13 cellular contexts compared by ENCODE assay signal in the genomic region with DNA sequence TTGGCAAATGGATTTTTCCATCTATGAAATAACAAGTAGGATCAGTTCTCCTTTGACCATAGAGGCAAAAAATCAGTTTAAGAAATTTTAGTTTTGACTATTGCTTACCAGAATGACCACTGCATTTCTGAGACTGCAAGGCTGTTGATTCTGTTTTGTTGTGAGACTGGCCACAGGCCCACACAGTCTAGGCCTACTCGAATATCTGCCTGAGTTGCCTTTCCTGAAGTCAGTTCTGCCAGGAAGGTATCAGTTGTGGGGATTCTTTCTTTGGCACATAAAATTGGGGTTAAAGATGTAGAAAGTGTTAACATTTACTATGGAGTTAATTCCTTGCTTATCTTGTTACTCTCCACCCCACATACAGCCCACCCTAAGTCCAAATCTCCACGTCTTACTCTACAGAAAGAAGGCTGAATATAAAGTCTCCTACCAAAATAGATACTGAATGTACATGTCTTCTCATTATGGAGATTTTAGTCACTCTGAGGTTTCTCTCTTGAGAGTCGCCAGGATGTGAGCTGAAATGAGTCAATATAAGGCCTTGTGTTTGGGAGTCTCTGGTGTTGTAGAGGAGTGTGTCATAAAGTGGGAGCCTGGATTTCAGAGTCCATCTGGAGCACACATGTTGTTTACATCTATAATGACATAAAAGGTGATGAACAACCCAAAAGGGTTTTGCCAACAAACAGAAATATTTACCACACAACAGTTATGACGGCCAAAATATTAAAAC. TPM values are rescaled to one million over a fixed set of nuclear protein-coding genes. Genes with fewer than 3 reads are reported as not detected.
DNase-seq lines count a peak whose midpoint lies in the region; ATAC-seq and TF ChIP-seq lines count a peak whose summit lies in the region.
"Had no signal": no experiment of that assay in that cellular context is flagged by ENCODE, and none has a peak within 500 bp of the region (broad histone marks: within the 10 kb centered on the region; RNA-seq: fewer than 3 reads in every experiment).

No MANE protein-coding gene starts in this region.

- intact Hi-C loops in natural killer cell (cut with micrococcal nuclease) (no loop called here), left ventricle myocardium superior (cut with micrococcal nuclease) (no loop called here), vagina (cut with DNase I) (no loop called here)

- H3K27me3 Mint-ChIP-seq in natural killer cell treated with Interleukin-12 subunit alpha and Interleukin-12 subunit beta and Interleukin-15 and Interleukin-18, amount 100 ng/mL, for 72 hours: peaks cover 0 to 3% of the 10 kb centered on the region in 2 donors
- H3K27me3 Mint-ChIP-seq in natural killer cell (ENCODE audit: low read depth in 2 of 2): no peaks in the 10 kb centered on the region

- H3K4me1 ChIP-seq in vagina: peaks cover 22% of the 10 kb centered on the region

- no peak for DNase-seq in natural killer cell treated with Interleukin-12 subunit alpha and Interleukin-12 subunit beta and Interleukin-15 and Interleukin-18, amount 100 ng/mL, for 72 hours (ENCODE audit: low spot score)
- DNase-seq in natural killer cell (no peak), amniotic epithelial cell (ENCODE audit: low read depth) (peak; percentile 86), left ventricle myocardium superior (no peak), vagina (ENCODE audit: extremely low spot score in 2 of 2) (no peak), GM20000 (ENCODE audit: low spot score) (no peak), KG1 (lab: John Stamatoyannopoulos, UW) (no peak), DMS114 treated with DMSO at 0.1 percent for 48 hours (lab: John Stamatoyannopoulos, UW; ENCODE audit: unreplicated experiment) (no peak)
- DNase-seq: activated CD4-positive, CD25-positive, alpha-beta regulatory T cell; endodermal cell; NCI-H748 treated with DMSO at 0.1 percent for 48 hours had no signal

- peak overlapping the region; percentile 59 for H3K4me3 Mint-ChIP-seq in natural killer cell treated with Interleukin-12 subunit alpha and Interleukin-12 subunit beta and Interleukin-15 and Interleukin-18, amount 100 ng/mL, for 72 hours
- H3K4me3 Mint-ChIP-seq in natural killer cell: no peak overlapping the region
- H3K4me3 Mint-ChIP-seq: endodermal cell, neural crest cell had no signal

- H3K36me3 Mint-ChIP-seq in natural killer cell treated with Interleukin-12 subunit alpha and Interleukin-12 subunit beta and Interleukin-15 and Interleukin-18, amount 100 ng/mL, for 72 hours: peaks cover 6% of the 10 kb centered on the region
- H3K36me3 Mint-ChIP-seq in natural killer cell: no peaks in the 10 kb centered on the region

- peak; percentile 52 to 82 for ATAC-seq in natural killer cell treated with Interleukin-12 subunit alpha and Interleukin-12 subunit beta and Interleukin-15 and Interleukin-18, amount 100 ng/mL, for 72 hours
- ATAC-seq in natural killer cell: no peak
- ATAC-seq in left ventricle myocardium superior: peak; percentile 87

- no peak for TF ChIP-seq POLR2A in vagina (IDR thresholded peaks at IDR 0.05)

- H3K27ac ChIP-seq in vagina: peak overlapping the region; percentile 62
- H3K27ac ChIP-seq: HL-60 had no signal

- peaks cover 3% of the 10 kb centered on the region for H3K9me3 Mint-ChIP-seq in natural killer cell treated with Interleukin-12 subunit alpha and Interleukin-12 subunit beta and Interleukin-15 and Interleukin-18, amount 100 ng/mL, for 72 hours
- H3K9me3 Mint-ChIP-seq in natural killer cell: peaks cover 0 to 3% of the 10 kb centered on the region in 2 donors

- H3K27ac Mint-ChIP-seq in natural killer cell treated with Interleukin-12 subunit alpha and Interleukin-12 subunit beta and Interleukin-15 and Interleukin-18, amount 100 ng/mL, for 72 hours: peak overlapping the region in 1 of 2 donors; percentile 69
- no peak overlapping the region for H3K27ac Mint-ChIP-seq in natural killer cell
- H3K27ac Mint-ChIP-seq: endodermal cell had no signal

- TF ChIP-seq CTCF in natural killer cell (IDR thresholded peaks at IDR 0.05) (no peak), vagina (IDR thresholded peaks at IDR 0.05) (no peak), GM20000 (IDR thresholded peaks at IDR 0.05; ENCODE audit: extremely low read depth, missing control alignments) (no peak)

- H3K27me3 ChIP-seq in vagina: no peaks in the 10 kb centered on the region

- no peaks in the 10 kb centered on the region for H3K9me3 ChIP-seq in vagina

- H3K4me1 Mint-ChIP-seq in natural killer cell treated with Interleukin-12 subunit alpha and Interleukin-12 subunit beta and Interleukin-15 and Interleukin-18, amount 100 ng/mL, for 72 hours (ENCODE audit: low read depth in 2 of 2): peaks cover 0 to 10% of the 10 kb centered on the region in 2 donors
- no peaks in the 10 kb centered on the region for H3K4me1 Mint-ChIP-seq in natural killer cell
- H3K4me1 Mint-ChIP-seq: endodermal cell had no signal

- H3K36me3 ChIP-seq in vagina: no peaks in the 10 kb centered on the region

- no peak overlapping the region for H3K4me3 ChIP-seq in vagina

RNA-seq across cellular contexts. Expression of gene WWTR1, which starts 45.0 kb away (rescaled TPM):
- total RNA-seq in natural killer cell treated with Interleukin-12 subunit alpha and Interleukin-12 subunit beta and Interleukin-15 and Interleukin-18, amount 100 ng/mL, for 72 hours: 1 to 10 TPM in 1 of 2 donors, under 1 TPM in 1; 0.55 to 6.7 TPM
- total RNA-seq in natural killer cell (1 to 10 TPM in 1 of 3 donors, under 1 TPM in 2; 0.72 to 1.1 (median 0.73) TPM), left ventricle myocardium superior (40.0 TPM), vagina (181 TPM)

RNA-seq across cellular contexts. Expression of gene COMMD2, which starts 49.4 kb away (rescaled TPM):
- 10 to 100 TPM; 29.4 to 41.9 TPM for total RNA-seq in natural killer cell treated with Interleukin-12 subunit alpha and Interleukin-12 subunit beta and Interleukin-15 and Interleukin-18, amount 100 ng/mL, for 72 hours
- total RNA-seq in natural killer cell: 10 to 100 TPM; 39.9 to 42.9 (median 40.0) TPM
- 16.8 TPM for total RNA-seq in left ventricle myocardium superior
- total RNA-seq in vagina: 18.9 TPM

Comparison
In these comparisons a context has a peak if more than half of its experiments do, and no peak if none do; other contexts are left out.
1. ATAC-seq: peak in natural killer cell treated with Interleukin-12 subunit alpha and Interleukin-12 subunit beta and Interleukin-15 and Interleukin-18, amount 100 ng/mL, for 72 hours (2 of 2) and left ventricle myocardium superior (single experiment); none in natural killer cell (0 of 3).